25 cellular contexts compared by ENCODE assay signal in genomic region chr12:129941646-129942045, GRCh38. TPM values are rescaled to one million over a fixed set of nuclear protein-coding genes. Genes with fewer than 3 reads are reported as not detected.
DNase-seq lines count a peak whose midpoint lies in the region; ATAC-seq and TF ChIP-seq lines count a peak whose summit lies in the region.
"Had no signal": no experiment of that assay in that cellular context is flagged by ENCODE, and none has a peak within 500 bp of the region (broad histone marks: within the 10 kb centered on the region; RNA-seq: fewer than 3 reads in every experiment).

No MANE protein-coding gene starts in this region.

- in situ Hi-C loops in KBM-7 (cut with MboI; ENCODE audit: low pct_unique_long_range_greater_than_20kb, low sequenced_read_pairs): no loop called here

- peaks cover 9% of the 10 kb centered on the region for H3K9me3 Mint-ChIP-seq in nephron progenitor cell

- peaks cover 35% of the 10 kb centered on the region for H3K4me1 Mint-ChIP-seq in nephron progenitor cell
- H3K4me1 Mint-ChIP-seq: CD14-positive monocyte had no signal

- H3K27ac Mint-ChIP-seq in nephron progenitor cell: peak overlapping the region; percentile 5
- H3K27ac Mint-ChIP-seq: CD14-positive monocyte, HFFc6 had no signal

- TF ChIP-seq CTCF in nephron progenitor cell (IDR thresholded peaks at IDR 0.05): no peak

- DNase-seq in KBM-7: peak; percentile 53
- peak; percentile 13 for DNase-seq in OCI-M1 (lab: John Stamatoyannopoulos, UW)
- DNase-seq in nephron progenitor cell: peak; percentile 16
- DNase-seq in H4 (ENCODE audit: low spot score): no peak
- DNase-seq in AG08396 (ENCODE audit: low spot score): no peak
- no peak for DNase-seq in stimulated activated CD8-positive, alpha-beta memory T cell treated with anti-CD3 and anti-CD28 coated beads, Interleukin-4, amount 100 ng/mL, for 48 hours
- DNase-seq: Calu3, DMS153, DND-41, HFFc6, NCI-H1105, NCI-H1436 treated with DMSO at 0.1 percent for 48 hours, NCI-H187 treated with DMSO at 0.1 percent for 48 hours, NCI-H446, NCI-H524 treated with DMSO at 0.1 percent for 48 hours, NCI-H774, PC-9 had no signal

- peak overlapping the region; percentile 22 for H3K4me3 Mint-ChIP-seq in nephron progenitor cell
- H3K4me3 Mint-ChIP-seq: CD14-positive monocyte, HFFc6 had no signal

- no peaks in the 10 kb centered on the region for H3K36me3 Mint-ChIP-seq in nephron progenitor cell (ENCODE audit: low read depth)
- H3K36me3 Mint-ChIP-seq: CD14-positive monocyte had no signal

- ATAC-seq in HG02885 (IDR thresholded peaks at IDR 0.05; ENCODE audit: poor library complexity, unreplicated experiment): no peak
- ATAC-seq: A549, K562, Right ventricle myocardium inferior had no signal

- H3K27me3 Mint-ChIP-seq in nephron progenitor cell (ENCODE audit: low read depth, poor library complexity): peaks cover 9% of the 10 kb centered on the region

RNA-seq across cellular contexts. Expression of gene TMEM132D, which starts 37.8 kb away (rescaled TPM):
- total RNA-seq in H4 (2014; rRNA removed; shearing (Covaris generic)): not detected in 2 replicates
- total RNA-seq: Calu3, HFFc6, K562, LHCN-M2, MCF 10A, PC-9, Right ventricle myocardium inferior, SJSA1 had no signal

Comparison
In these comparisons a context has a peak if more than half of its experiments do, and no peak if none do; other contexts are left out.
1. DNase-seq: peak in KBM-7 (single experiment), OCI-M1 (single experiment) and nephron progenitor cell (single experiment); none in H4 (single experiment), AG08396 (single experiment) and stimulated activated CD8-positive, alpha-beta memory T cell treated with anti-CD3 and anti-CD28 coated beads, Interleukin-4, amount 100 ng/mL, for 48 hours (single experiment).